In genomic region chr1:179447489-179447888, GRCh38 we compare ENCODE assay signal across 9 cellular contexts.
DNase-seq lines count a peak whose midpoint lies in the region; ATAC-seq and TF ChIP-seq lines count a peak whose summit lies in the region.
"Had no signal": no experiment of that assay in that cellular context is flagged by ENCODE, and none has a peak within 500 bp of the region (broad histone marks: within the 10 kb centered on the region; RNA-seq: fewer than 3 reads in every experiment).

No MANE protein-coding gene starts in this region.

- CTCF ChIA-PET in BJ (lab: Yijun Ruan, JAX): interaction anchor here (0.6 to 2.2 kb wide), 4 partner anchors 9 to 55 kb away, joined by 3 to 8 read pairs (median 4); no protein-coding TSS in a partner anchor
- CTCF ChIA-PET in PC-3 (lab: Charles Lee): no interaction called here

- no peak overlapping the region for H3K4me3 ChIP-seq in BJ (ENCODE audit: low read depth, low read length)
- no peak overlapping the region for H3K4me3 ChIP-seq in PC-3 (ENCODE audit: low read length)
- H3K4me3 ChIP-seq in prostate gland: no peak overlapping the region

- H3K4me2 ChIP-seq in PC-3 (ENCODE audit: low read length): no peak overlapping the region

- no peaks in the 10 kb centered on the region for H3F3A ChIP-seq in PC-3 (ENCODE audit: low read length, unreplicated experiment)

- H3K9me3 ChIP-seq in PC-3 (ENCODE audit: low read length): no peaks in the 10 kb centered on the region
- H3K9me3 ChIP-seq in prostate gland: no peaks in the 10 kb centered on the region

- DNase-seq in BJ (ENCODE audit: low read depth) (no peak), GM13977 (ENCODE audit: low spot score) (peak; percentile 14), PC-3 (peak; percentile 49), foreskin keratinocyte (no peak), substantia nigra (lab: John Stamatoyannopoulos, UW) (no peak), prostate gland (ENCODE audit: low spot score) (no peak)
- no peak for DNase-seq in activated CD4-positive, CD25-positive, alpha-beta regulatory T cell treated with anti-CD3 and anti-CD28 coated beads, Interleukin-2, amount 50 U/mL, for 72 hours
- DNase-seq: stimulated activated CD4-positive, alpha-beta T cell treated with anti-CD3 and anti-CD28 coated beads, Interleukin-4, amount 100 ng/mL, for 1 hour had no signal

- no peaks in the 10 kb centered on the region for H3K79me2 ChIP-seq in PC-3 (ENCODE audit: low read length)

- POLR2A ChIA-PET in BJ (lab: Charles Lee) (no interaction called here), PC-3 (lab: Charles Lee; ENCODE audit: unreplicated experiment) (no interaction called here)

- ATAC-seq in PC-3 (no peak), foreskin keratinocyte (peak; percentile 41), GM21786 (IDR thresholded peaks at IDR 0.05; ENCODE audit: unreplicated experiment) (no peak)

- H2AFZ ChIP-seq in PC-3 (ENCODE audit: low read length): no peak overlapping the region

- H3K4me1 ChIP-seq in PC-3 (ENCODE audit: insufficient read depth, low read length) (no peaks in the 10 kb centered on the region), foreskin keratinocyte (no peaks in the 10 kb centered on the region), prostate gland (replicated peaks) (no peaks in the 10 kb centered on the region)

- H3K9me2 ChIP-seq in PC-3 (replicated peaks; ENCODE audit: low read length): no peaks in the 10 kb centered on the region

- 68% methylated on average over 3 of the region's 3 CpGs for WGBS in prostate gland

- no peaks in the 10 kb centered on the region for H4K20me1 ChIP-seq in PC-3 (ENCODE audit: low read length)

- BruUV-seq in PC-3 (replicated peaks; lab: Mats Ljungman, UMichigan): no TSS peak

- in situ Hi-C loops in GM13977 (cut with MboI; ENCODE audit: low pct_unique_long_range_greater_than_20kb, low sequenced_read_pairs, unreplicated experiment): no loop called here

- TF ChIP-seq POLR2A in prostate gland (IDR thresholded peaks at IDR 0.05): no peak

- no peak overlapping the region for H3K9ac ChIP-seq in PC-3 (ENCODE audit: low read length)

- intact Hi-C loops in PC-3 (cut with micrococcal nuclease) (no loop called here), prostate gland (cut with DNase I) (no loop called here)

- H3K36me3 ChIP-seq in BJ (ENCODE audit: control insufficient read depth, insufficient read depth, low read length) (no peaks in the 10 kb centered on the region), PC-3 (ENCODE audit: low read depth, low read length) (no peaks in the 10 kb centered on the region), prostate gland (no peaks in the 10 kb centered on the region)

- no peak overlapping the region for H3K27ac ChIP-seq in PC-3 (ENCODE audit: low read length)
- no peak overlapping the region for H3K27ac ChIP-seq in foreskin keratinocyte
- no peak overlapping the region for H3K27ac ChIP-seq in substantia nigra (ENCODE audit: low read depth, low read length, poor library complexity, severe bottlenecking)
- H3K27ac ChIP-seq in prostate gland: no peak overlapping the region

- TF ChIP-seq CTCF in BJ (IDR thresholded peaks at IDR 0.05; ENCODE audit: insufficient read depth, low read depth, low read length) (0 out of 2 replicates have a peak, but pooled peaks have one; percentile 6), GM13977 (IDR thresholded peaks at IDR 0.05; ENCODE audit: extremely low read depth, insufficient read depth, missing control alignments) (peak; percentile 8), PC-3 (conservative IDR thresholded peaks at IDR 0.05; ENCODE audit: low read depth, low read length) (peak; percentile 45; the same call in 1 of the 2 replicates), foreskin keratinocyte (conservative IDR thresholded peaks at IDR 0.05) (peak; percentile 47), prostate gland (IDR thresholded peaks at IDR 0.05) (no peak)

- H3K27me3 ChIP-seq in BJ (ENCODE audit: control insufficient read depth, insufficient read depth, low read length) (no peaks in the 10 kb centered on the region), PC-3 (ENCODE audit: low read length) (no peaks in the 10 kb centered on the region), foreskin keratinocyte (peaks cover 4% of the 10 kb centered on the region), prostate gland (replicated peaks; ENCODE audit: insufficient read depth) (no peaks in the 10 kb centered on the region)

Comparison
In these comparisons a context has a peak if more than half of its experiments do, and no peak if none do; other contexts are left out.
1. DNase-seq: peak in GM13977 (single experiment) and PC-3 (single experiment); none in BJ (single experiment), foreskin keratinocyte (0 of 2), substantia nigra (0 of 49), activated CD4-positive, CD25-positive, alpha-beta regulatory T cell treated with anti-CD3 and anti-CD28 coated beads, Interleukin-2, amount 50 U/mL, for 72 hours (single experiment) and prostate gland (single experiment).
2. CTCF ChIP-seq: peak in BJ (single experiment), GM13977 (single experiment), PC-3 (single experiment) and foreskin keratinocyte (single experiment); none in prostate gland (0 of 4).